Comparison of ENCODE assay signal across 8 cellular contexts in genomic region chr10:125343118-125343752, GRCh38.
DNase-seq lines count a peak whose midpoint lies in the region; ATAC-seq, FAIRE-seq and TF ChIP-seq lines count a peak whose summit lies in the region.

No MANE protein-coding gene starts in this region.

- no peak overlapping the region for H3K23ac ChIP-seq in mesenchymal stem cell (ENCODE audit: low read length in 2 of 2)

- H2BK12ac ChIP-seq in mesenchymal stem cell (ENCODE audit: low read length in 2 of 2): no peak overlapping the region

- H2BK15ac ChIP-seq in mesenchymal stem cell (ENCODE audit: low read depth, poor library complexity, severe bottlenecking): no peak overlapping the region

- no peak overlapping the region for H2AK5ac ChIP-seq in mesenchymal stem cell (ENCODE audit: low read length, severe bottlenecking)

- no peak for ATAC-seq in GM19395 (IDR thresholded peaks at IDR 0.05; ENCODE audit: unreplicated experiment)
- no peak for ATAC-seq in stimulated activated naive CD8-positive, alpha-beta T cell treated with anti-CD3 and anti-CD28 coated beads, Interleukin-15, Interleukin-2, amounts not matched to agents 100 U/mL and 50 U/mL, for 24 hours

- H3K4me2 ChIP-seq in mesenchymal stem cell (ENCODE audit: low read length, poor library complexity, severe bottlenecking): no peak overlapping the region

- H3K79me1 ChIP-seq in mesenchymal stem cell (replicated peaks; ENCODE audit: low read length, poor library complexity, severe bottlenecking): no peaks in the 10 kb centered on the region

- no peaks in the 10 kb centered on the region for H3K9me3 ChIP-seq in breast epithelium
- no peaks in the 10 kb centered on the region for H3K9me3 ChIP-seq in mesenchymal stem cell (ENCODE audit: control insufficient read depth, low read length)

- H3K18ac ChIP-seq in mesenchymal stem cell (ENCODE audit: low read depth in 1 of 2, low read length in 2 of 2): no peak overlapping the region

- H3K4me3 ChIP-seq in breast epithelium (no peak overlapping the region), mesenchymal stem cell (ENCODE audit: insufficient read depth in 1 of 2, low read depth in 1 of 2, low read length in 2 of 2) (no peak overlapping the region)

- H3K9ac ChIP-seq in mesenchymal stem cell (ENCODE audit: low read length): no peak overlapping the region

- H3K27ac ChIP-seq in breast epithelium: no peak overlapping the region
- no peak overlapping the region for H3K27ac ChIP-seq in mesenchymal stem cell (ENCODE audit: low read length, poor library complexity, severe bottlenecking)

- H3K4me1 ChIP-seq in breast epithelium (no peaks in the 10 kb centered on the region), mesenchymal stem cell (ENCODE audit: control insufficient read depth, insufficient read depth, low read depth, low read length) (peaks cover 2% of the 10 kb centered on the region)

- no peak overlapping the region for H4K91ac ChIP-seq in mesenchymal stem cell (ENCODE audit: low read length)

- H3K27me3 ChIP-seq in breast epithelium: no peaks in the 10 kb centered on the region
- H3K27me3 ChIP-seq in mesenchymal stem cell (ENCODE audit: control insufficient read depth in 1 of 2, insufficient read depth in 1 of 2, low read length in 2 of 2): peaks cover 3 to 6% of the 10 kb centered on the region in 2 experiments

- H3K14ac ChIP-seq in mesenchymal stem cell (ENCODE audit: low read length in 2 of 2): no peak overlapping the region

- H3K4ac ChIP-seq in mesenchymal stem cell (ENCODE audit: low read depth in 1 of 2, low read length in 2 of 2): no peak overlapping the region

- no peak overlapping the region for H2BK120ac ChIP-seq in mesenchymal stem cell (ENCODE audit: low read depth, low read length)

- no peak overlapping the region for H2AFZ ChIP-seq in mesenchymal stem cell (ENCODE audit: low read depth, low read length)

- DNase-seq in CD1c-positive myeloid dendritic cell (ENCODE audit: extremely low spot score) (peak; percentile 30), HT1080 (ENCODE audit: low read depth) (peak; percentile 21), breast epithelium (ENCODE audit: low spot score in 2 of 2) (no peak), mesenchymal stem cell (peak; percentile 45), NCI-H2029 treated with DMSO at 0.1 percent for 48 hours (lab: John Stamatoyannopoulos, UW) (no peak), frontal cortex (ENCODE audit: low spot score in 2 of 2) (no peak)
- no peak for DNase-seq in stimulated activated naive CD8-positive, alpha-beta T cell treated with anti-CD3 and anti-CD28 coated beads, Interleukin-15, Interleukin-2, amounts not matched to agents 100 U/mL and 50 U/mL, for 24 hours

- H4K8ac ChIP-seq in mesenchymal stem cell (ENCODE audit: low read length): no peak overlapping the region

- intact Hi-C loops in breast epithelium (cut with DNase I; ENCODE audit: low total_unique reads): no loop called here

- 83% methylated on average over 3 of the region's 9 CpGs for WGBS in mesenchymal stem cell

- FAIRE-seq in frontal cortex (lab: Jason Lieb, UNC): no peak

- H3K36me3 ChIP-seq in breast epithelium: no peaks in the 10 kb centered on the region
- H3K36me3 ChIP-seq in mesenchymal stem cell (ENCODE audit: control insufficient read depth in 1 of 2, insufficient read depth in 2 of 2, low read depth in 1 of 2, low read length in 2 of 2): no peaks in the 10 kb centered on the region

- TF ChIP-seq CTCF in breast epithelium (IDR thresholded peaks at IDR 0.05): peak in 2 of 3 donors; percentile 41 to 57

- H2BK5ac ChIP-seq in mesenchymal stem cell (ENCODE audit: low read depth, low read length, poor library complexity, severe bottlenecking): no peak overlapping the region

- no peak for TF ChIP-seq POLR2A in breast epithelium (IDR thresholded peaks at IDR 0.05)

Comparison
In these comparisons a context has a peak if more than half of its experiments do, and no peak if none do; other contexts are left out.
1. DNase-seq: peak in CD1c-positive myeloid dendritic cell (single experiment), HT1080 (single experiment) and mesenchymal stem cell (single experiment); none in breast epithelium (0 of 2), NCI-H2029 treated with DMSO at 0.1 percent for 48 hours (single experiment), frontal cortex (0 of 2) and stimulated activated naive CD8-positive, alpha-beta T cell treated with anti-CD3 and anti-CD28 coated beads, Interleukin-15, Interleukin-2, amounts not matched to agents 100 U/mL and 50 U/mL, for 24 hours (single experiment).